Comparison of ENCODE assay signal across 28 cellular contexts in the genomic region with DNA sequence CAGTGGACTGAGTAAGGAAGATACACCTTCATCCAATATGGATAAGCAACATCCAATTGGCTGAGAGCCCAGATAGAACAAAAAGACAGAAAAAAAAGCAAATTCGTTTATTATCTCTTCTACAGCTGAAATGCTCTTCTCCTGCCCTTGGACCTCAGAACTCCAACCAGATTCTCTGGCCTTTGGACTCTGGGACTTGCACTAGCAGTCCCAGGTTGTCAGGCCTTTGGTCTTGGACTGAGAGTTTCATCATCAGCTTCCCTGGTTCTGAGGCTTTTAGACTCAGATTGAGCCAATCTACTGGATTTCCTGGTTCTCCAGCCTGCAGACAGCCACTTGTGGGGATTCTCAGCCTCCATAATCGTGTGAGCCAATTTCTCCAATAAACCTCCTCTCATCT.
"Had no signal": no experiment of that assay in that cellular context is flagged by ENCODE, and none has a peak within 500 bp of the region (broad histone marks: within the 10 kb centered on the region; RNA-seq: fewer than 3 reads in every experiment).

No MANE protein-coding gene starts in this region.

- H3K4me3 ChIP-seq: neural progenitor cell, psoas muscle, skin epidermis, smooth muscle cell, spleen, suprapubic skin, testis, tibial artery, transverse colon, upper lobe of right lung, uterus had no signal

- H3K27me3 ChIP-seq: neural progenitor cell, spleen, suprapubic skin, testis, tibial artery, transverse colon, upper lobe of right lung, uterus had no signal

- ATAC-seq: naive thymus-derived CD4-positive, alpha-beta T cell; natural killer cell; psoas muscle; right cardiac atrium; sciatic nerve; stimulated activated memory B cell treated with anti-CD40 and anti-IgM and Interleukin-4, amounts not matched to agents 10 μg/mL and 1 μg/mL and 100 μg/mL, for 72 hours; stimulated activated naive CD8-positive, alpha-beta T cell treated with anti-CD3 and anti-CD28 coated beads, Interleukin-15, amount 100 ng/mL, for 72 hours; stimulated activated naive CD8-positive, alpha-beta T cell treated with anti-CD3 and anti-CD28 coated beads, Interleukin-15, Interleukin-2, amounts not matched to agents 100 U/mL and 50 U/mL, for 24 hours; upper lobe of right lung had no signal

- H3K27ac ChIP-seq: neural progenitor cell, parathyroid adenoma, psoas muscle, skin epidermis, spleen, suprapubic skin, testis, tibial artery, transverse colon, upper lobe of right lung, uterus had no signal

- H3K4me1 ChIP-seq: neural progenitor cell, parathyroid adenoma, psoas muscle, spleen, suprapubic skin, testis, tibial artery, transverse colon, upper lobe of right lung, uterus had no signal

- H2AFZ ChIP-seq: neural progenitor cell, parathyroid adenoma had no signal

- H3K9me3 ChIP-seq: suprapubic skin, testis, tibial artery, transverse colon, upper lobe of right lung, uterus had no signal

- H3K79me2 ChIP-seq: parathyroid adenoma had no signal

- DNase-seq: naive thymus-derived CD4-positive, alpha-beta T cell; natural killer cell; occipital lobe; posterior cingulate gyrus; psoas muscle; right cardiac atrium; spleen; stimulated activated CD4-positive, alpha-beta T cell treated with anti-CD3 and anti-CD28 coated beads, Interleukin-12 subunit alpha, Interleukin-12 subunit beta, amount 100 ng/mL, for 4 hours; stimulated activated CD4-positive, alpha-beta T cell treated with anti-CD3 and anti-CD28 coated beads, Interleukin-1b, Interleukin-23, amount 100 ng/mL, for 48 hours; stimulated activated CD4-positive, alpha-beta T cell treated with anti-CD3 and anti-CD28 coated beads, Interleukin-4, amount 100 ng/mL, for 1 hour; stimulated activated CD4-positive, alpha-beta T cell treated with anti-CD3 and anti-CD28 coated beads, Interleukin-4, amount 100 ng/mL, for 4 hours; stimulated activated CD8-positive, alpha-beta memory T cell treated with anti-CD3 and anti-CD28 coated beads, Interleukin-4, amount 100 ng/mL, for 48 hours; stimulated activated naive CD4-positive, alpha-beta T cell; stimulated activated naive CD8-positive, alpha-beta T cell treated with anti-CD3 and anti-CD28 coated beads, Interleukin-15, amount 100 ng/mL, for 72 hours; stimulated activated naive CD8-positive, alpha-beta T cell treated with anti-CD3 and anti-CD28 coated beads, Interleukin-15, Interleukin-2, amounts not matched to agents 100 U/mL and 50 U/mL, for 24 hours; substantia nigra; testis; tibial artery; transverse colon; upper lobe of right lung; uterus had no signal

- H3K36me3 ChIP-seq: neural progenitor cell, spleen, suprapubic skin, tibial artery, transverse colon, upper lobe of right lung, uterus had no signal

- H3K4me2 ChIP-seq: neural progenitor cell, smooth muscle cell had no signal
